24 cellular contexts compared by ENCODE assay signal in the genomic region with DNA sequence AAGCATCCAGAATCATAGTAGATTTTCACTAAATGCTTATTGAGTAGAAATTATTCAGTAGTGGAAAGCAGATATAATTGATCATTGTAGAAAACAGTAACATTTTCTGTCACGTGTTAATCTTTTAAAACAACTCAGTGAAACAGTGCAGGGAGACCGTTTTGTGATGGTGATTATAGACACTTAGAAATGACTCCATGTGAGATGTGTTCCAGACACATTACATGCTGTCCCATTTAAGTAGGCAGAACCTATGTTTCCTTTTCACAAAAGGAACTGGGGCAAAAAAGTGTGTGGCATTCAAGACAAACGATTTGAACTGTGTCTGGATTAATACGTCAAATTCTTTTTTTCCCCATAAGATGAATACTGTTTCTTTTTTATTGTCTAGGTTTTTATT.
DNase-seq lines count a peak whose midpoint lies in the region; ATAC-seq and TF ChIP-seq lines count a peak whose summit lies in the region.
"Had no signal": no experiment of that assay in that cellular context is flagged by ENCODE, and none has a peak within 500 bp of the region (broad histone marks: within the 10 kb centered on the region; RNA-seq: fewer than 3 reads in every experiment).

No MANE protein-coding gene starts in this region.

- H3K4me3 Mint-ChIP-seq in H9: no peak overlapping the region
- H3K4me3 Mint-ChIP-seq in WTC11: no peak overlapping the region
- H3K4me3 Mint-ChIP-seq: CD4-positive, alpha-beta memory T cell had no signal

- no peak overlapping the region for H2BK5ac ChIP-seq in H9 (ENCODE audit: insufficient read length, low read length)

- POLR2A ChIA-PET in WTC11 (lab: Charles Lee): no interaction called here

- H2BK12ac ChIP-seq in H9 (ENCODE audit: insufficient read length, low read depth, low read length): no peak overlapping the region

- H3K36me3 ChIP-seq in ascending aorta: no peaks in the 10 kb centered on the region

- no peak overlapping the region for H3K14ac ChIP-seq in H9 (ENCODE audit: insufficient read depth, low read length)

- no peaks in the 10 kb centered on the region for H3K23me2 ChIP-seq in H9 (ENCODE audit: insufficient read length, low read depth, low read length, poor library complexity, severe bottlenecking)

- H3K27ac ChIP-seq in H9 (ENCODE audit: insufficient read length, low read depth, low read length): no peak overlapping the region
- H3K27ac ChIP-seq in dorsolateral prefrontal cortex: peak overlapping the region in 58 of 59 donors; percentile 9 to 97 (median 86)
- H3K27ac ChIP-seq in temporal lobe (ENCODE audit: low read depth, low read length): peak overlapping the region; percentile 79
- no peak overlapping the region for H3K27ac ChIP-seq in ascending aorta
- H3K27ac ChIP-seq: KMS-11, PC-9, SK-N-MC had no signal

- H3K79me2 ChIP-seq in H9 (ENCODE audit: insufficient read depth, low read length): peaks cover 2% of the 10 kb centered on the region; the same call in 1 of the 2 replicates

- no peak overlapping the region for H3T11ph ChIP-seq in H9 (ENCODE audit: low read length)

- no peaks in the 10 kb centered on the region for H3K9me3 Mint-ChIP-seq in H9
- H3K9me3 Mint-ChIP-seq in WTC11: no peaks in the 10 kb centered on the region
- H3K9me3 Mint-ChIP-seq: CD4-positive, alpha-beta memory T cell had no signal

- H3K23ac ChIP-seq in H9 (ENCODE audit: insufficient read length, low read depth, low read length): no peak overlapping the region

- H3K27ac Mint-ChIP-seq in H9 (peak overlapping the region in 2 of 3 experiments; percentile 26 to 70; a peak in 2 of 7 replicates), WTC11 (peak overlapping the region; percentile 44)

- no peak overlapping the region for H4K5ac ChIP-seq in H9 (ENCODE audit: insufficient read length, low read depth, low read length)

- no peak overlapping the region for H2AFZ ChIP-seq in H9 (ENCODE audit: low read length)
- H2AFZ ChIP-seq: PC-9 had no signal

- H3K79me1 ChIP-seq in H9 (ENCODE audit: insufficient read depth, low read depth, low read length, poor library complexity, severe bottlenecking): no peaks in the 10 kb centered on the region

- H3K4ac ChIP-seq in H9 (ENCODE audit: low read depth, low read length): no peak overlapping the region

- no peak overlapping the region for H2BK120ac ChIP-seq in H9 (ENCODE audit: low read depth, low read length, poor library complexity, severe bottlenecking)

- no peak overlapping the region for H3K9ac ChIP-seq in H9 (ENCODE audit: extremely low read depth, insufficient read length, low read length)
- H3K9ac ChIP-seq: KMS-11 had no signal

- no peak for ATAC-seq in WTC11
- no peak for ATAC-seq in GM21360 (IDR thresholded peaks at IDR 0.05; ENCODE audit: unreplicated experiment)

- H2BK15ac ChIP-seq in H9 (ENCODE audit: low read depth, low read length): no peak overlapping the region

- no peak overlapping the region for H3K56ac ChIP-seq in H9 (ENCODE audit: insufficient read length, low read depth, low read length)

- H3K18ac ChIP-seq in H9 (ENCODE audit: insufficient read length, low read depth, low read length): no peak overlapping the region

- H3K4me2 ChIP-seq in H9 (ENCODE audit: insufficient read depth, insufficient read length, low read length): no peak overlapping the region
- H3K4me2 ChIP-seq: KMS-11, PC-9 had no signal

- DNase-seq in H9: no peak
- DNase-seq in WTC11 (ENCODE audit: low spot score): no peak
- DNase-seq in dorsolateral prefrontal cortex: no peak
- no peak for DNase-seq in kidney tubule cell (ENCODE audit: low spot score)
- DNase-seq in ascending aorta (ENCODE audit: low spot score in 2 of 2): no peak
- DNase-seq: C1 segment of cervical spinal cord; CD4-positive, alpha-beta memory T cell; COR-L47; DMS53; IMR-90; MM.1S; NCI-H1417; NCI-H1694; NCI-H2029 treated with DMSO at 0.1 percent for 48 hours; NCI-H446 treated with DMSO at 0.1 percent for 48 hours; NCI-H526; NCI-H82; NK-92 treated with Interleukin-12 subunit alpha and Interleukin-12 subunit beta, amount 100 ng/mL, for 24 hours; PC-9; SHP77 had no signal

- no peak overlapping the region for H2AK5ac ChIP-seq in H9 (ENCODE audit: insufficient read length, low read length)

- intact Hi-C loops in dorsolateral prefrontal cortex (cut with DNase I) (no loop called here), ascending aorta (cut with DNase I) (no loop called here)

- no peaks in the 10 kb centered on the region for H3K27me3 Mint-ChIP-seq in H9 (ENCODE audit: low read depth)
- H3K27me3 Mint-ChIP-seq in WTC11 (ENCODE audit: low read depth): no peaks in the 10 kb centered on the region
- H3K27me3 Mint-ChIP-seq: CD4-positive, alpha-beta memory T cell had no signal

- H3K4me1 Mint-ChIP-seq in H9: peaks cover 44 to 60% of the 10 kb centered on the region in 2 experiments
- peaks cover 43% of the 10 kb centered on the region for H3K4me1 Mint-ChIP-seq in WTC11

- H3K9me3 ChIP-seq in H9 (ENCODE audit: control insufficient read depth, low read depth, low read length): no peaks in the 10 kb centered on the region
- no peaks in the 10 kb centered on the region for H3K9me3 ChIP-seq in ascending aorta

- no peaks in the 10 kb centered on the region for H4K20me1 ChIP-seq in H9 (ENCODE audit: control insufficient read depth, insufficient read depth, insufficient read length)

- H2BK20ac ChIP-seq in H9 (ENCODE audit: low read depth, low read length, poor library complexity, severe bottlenecking): no peak overlapping the region

- TF ChIP-seq CTCF in H9 (conservative IDR thresholded peaks at IDR 0.05) (no peak), WTC11 (IDR thresholded peaks at IDR 0.05) (no peak), dorsolateral prefrontal cortex (IDR thresholded peaks at IDR 0.05 in 54 of 56, conservative IDR thresholded peaks at IDR 0.05 in 2 of 56; ENCODE audit: low read depth in 1 of 56, partially characterized antibody in 56 of 56) (no peak), ascending aorta (IDR thresholded peaks at IDR 0.05) (no peak)

- no peaks in the 10 kb centered on the region for H3K4me1 ChIP-seq in H9 (ENCODE audit: insufficient read depth, low read length)
- H3K4me1 ChIP-seq in ascending aorta: no peaks in the 10 kb centered on the region

- H3K27me3 ChIP-seq in H9 (ENCODE audit: insufficient read depth, low read length) (no peaks in the 10 kb centered on the region), dorsolateral prefrontal cortex (no peaks in the 10 kb centered on the region), ascending aorta (no peaks in the 10 kb centered on the region)

- CTCF ChIA-PET in WTC11 (lab: Charles Lee): interaction anchor here (0.6 kb wide), 1 partner anchor 20 kb away, joined by 3 read pairs; no protein-coding TSS in a partner anchor

- no peak overlapping the region for H4K8ac ChIP-seq in H9 (replicated peaks; ENCODE audit: insufficient read length, low read depth, low read length)

- H3K4me3 ChIP-seq in dorsolateral prefrontal cortex: peak overlapping the region in 1 of 59 donors; percentile 7
- H3K4me3 ChIP-seq in ascending aorta: no peak overlapping the region
- H3K4me3 ChIP-seq: PC-9, SK-N-MC had no signal

- H4K91ac ChIP-seq in H9 (ENCODE audit: insufficient read length, low read depth, low read length): no peak overlapping the region

- WGBS in H9 (ENCODE audit: extremely low coverage, insufficient read length, low lambda C conversion rate): no CpG with 5 or more reads among the region's 4 CpGs

- H3K36me3 Mint-ChIP-seq in H9 (ENCODE audit: insufficient read depth in 1 of 3, low read depth in 3 of 3) (peaks cover 0 to 7% (median 6%) of the 10 kb centered on the region in 3 experiments; a peak in 4 of 7 replicates), WTC11 (no peaks in the 10 kb centered on the region)

TF ChIP-seq in WTC11, 78 proteins besides CTCF, POLR2A, EP300 and RAD21 (continues in another document):
- TF ChIP-seq, protein P1, sequence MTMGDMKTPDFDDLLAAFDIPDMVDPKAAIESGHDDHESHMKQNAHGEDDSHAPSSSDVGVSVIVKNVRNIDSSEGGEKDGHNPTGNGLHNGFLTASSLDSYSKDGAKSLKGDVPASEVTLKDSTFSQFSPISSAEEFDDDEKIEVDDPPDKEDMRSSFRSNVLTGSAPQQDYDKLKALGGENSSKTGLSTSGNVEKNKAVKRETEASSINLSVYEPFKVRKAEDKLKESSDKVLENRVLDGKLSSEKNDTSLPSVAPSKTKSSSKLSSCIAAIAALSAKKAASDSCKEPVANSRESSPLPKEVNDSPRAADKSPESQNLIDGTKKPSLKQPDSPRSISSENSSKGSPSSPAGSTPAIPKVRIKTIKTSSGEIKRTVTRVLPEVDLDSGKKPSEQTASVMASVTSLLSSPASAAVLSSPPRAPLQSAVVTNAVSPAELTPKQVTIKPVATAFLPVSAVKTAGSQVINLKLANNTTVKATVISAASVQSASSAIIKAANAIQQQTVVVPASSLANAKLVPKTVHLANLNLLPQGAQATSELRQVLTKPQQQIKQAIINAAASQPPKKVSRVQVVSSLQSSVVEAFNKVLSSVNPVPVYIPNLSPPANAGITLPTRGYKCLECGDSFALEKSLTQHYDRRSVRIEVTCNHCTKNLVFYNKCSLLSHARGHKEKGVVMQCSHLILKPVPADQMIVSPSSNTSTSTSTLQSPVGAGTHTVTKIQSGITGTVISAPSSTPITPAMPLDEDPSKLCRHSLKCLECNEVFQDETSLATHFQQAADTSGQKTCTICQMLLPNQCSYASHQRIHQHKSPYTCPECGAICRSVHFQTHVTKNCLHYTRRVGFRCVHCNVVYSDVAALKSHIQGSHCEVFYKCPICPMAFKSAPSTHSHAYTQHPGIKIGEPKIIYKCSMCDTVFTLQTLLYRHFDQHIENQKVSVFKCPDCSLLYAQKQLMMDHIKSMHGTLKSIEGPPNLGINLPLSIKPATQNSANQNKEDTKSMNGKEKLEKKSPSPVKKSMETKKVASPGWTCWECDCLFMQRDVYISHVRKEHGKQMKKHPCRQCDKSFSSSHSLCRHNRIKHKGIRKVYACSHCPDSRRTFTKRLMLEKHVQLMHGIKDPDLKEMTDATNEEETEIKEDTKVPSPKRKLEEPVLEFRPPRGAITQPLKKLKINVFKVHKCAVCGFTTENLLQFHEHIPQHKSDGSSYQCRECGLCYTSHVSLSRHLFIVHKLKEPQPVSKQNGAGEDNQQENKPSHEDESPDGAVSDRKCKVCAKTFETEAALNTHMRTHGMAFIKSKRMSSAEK (CRISPR knock-in tag; IDR thresholded peaks at IDR 0.05; ENCODE audit: borderline replicate concordance): no peak
- TF ChIP-seq, protein P2, sequence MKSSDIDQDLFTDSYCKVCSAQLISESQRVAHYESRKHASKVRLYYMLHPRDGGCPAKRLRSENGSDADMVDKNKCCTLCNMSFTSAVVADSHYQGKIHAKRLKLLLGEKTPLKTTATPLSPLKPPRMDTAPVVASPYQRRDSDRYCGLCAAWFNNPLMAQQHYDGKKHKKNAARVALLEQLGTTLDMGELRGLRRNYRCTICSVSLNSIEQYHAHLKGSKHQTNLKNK (CRISPR knock-in tag; IDR thresholded peaks at IDR 0.05): no peak
- TF ChIP-seq ETV6 (CRISPR knock-in tag; IDR thresholded peaks at IDR 0.05) (no peak), CBFB (CRISPR knock-in tag; IDR thresholded peaks at IDR 0.05; ENCODE audit: low read depth) (no peak)

Comparison
In these comparisons a context has a peak if more than half of its experiments do, and no peak if none do; other contexts are left out.
1. H3K27ac ChIP-seq: peak in dorsolateral prefrontal cortex (58 of 59) and temporal lobe (single experiment); none in H9 (single experiment) and ascending aorta (0 of 2).